In the genomic region with DNA sequence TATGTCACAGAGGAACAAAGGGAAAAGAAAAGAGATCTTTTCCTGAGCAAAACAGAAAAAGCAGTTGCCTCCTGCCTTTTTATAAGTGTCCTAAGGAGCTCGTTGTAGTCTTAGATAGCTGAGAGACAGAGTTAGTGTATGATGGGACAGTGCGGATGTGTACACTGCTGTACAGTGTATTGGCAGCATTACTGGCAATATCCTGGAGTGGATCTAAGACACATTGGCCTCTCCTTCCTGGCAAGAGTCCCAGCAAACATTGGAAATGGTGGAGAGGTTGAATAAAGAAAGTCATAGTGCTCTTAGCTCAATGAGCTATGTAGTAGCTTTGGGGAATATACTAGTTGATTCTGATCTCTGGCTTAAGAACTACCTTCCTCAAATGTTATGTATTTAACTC, we compare ENCODE assay signal across 1 cellular context.
TF ChIP-seq lines count a peak whose summit lies in the region.

No MANE protein-coding gene starts in this region.

TF ChIP-seq in K562, 482 proteins besides CTCF, POLR2A, EP300 and RAD21 (continued from another document):
- no peak for TF ChIP-seq PTTG1 (tag; IDR thresholded peaks at IDR 0.05; ENCODE audit: low read depth)
- no peak for TF ChIP-seq MAFG (tag; conservative IDR thresholded peaks at IDR 0.05)
